In genomic region chr16:71515026-71515425, GRCh38 we compare ENCODE assay signal across 22 cellular contexts. TPM values are rescaled to one million over a fixed set of nuclear protein-coding genes. Genes with fewer than 3 reads are reported as not detected.
"Had no signal": no experiment of that assay in that cellular context is flagged by ENCODE, and none has a peak within 500 bp of the region (broad histone marks: within the 10 kb centered on the region; RNA-seq: fewer than 3 reads in every experiment).

No MANE protein-coding gene starts in this region.

- H3K4me1 ChIP-seq: esophagus muscularis mucosa, lower lobe of right lung, neural progenitor cell, thyroid gland had no signal

- FAIRE-seq: urothelium cell line had no signal

- H3K27me3 ChIP-seq: esophagus muscularis mucosa, hepatocyte, neural progenitor cell, thyroid gland had no signal

- H3K9me3 ChIP-seq: esophagus muscularis mucosa, lower lobe of right lung, thyroid gland had no signal

- H3K27ac ChIP-seq: coronary artery, esophagus muscularis mucosa, hepatocyte, lower lobe of right lung, neural progenitor cell, thyroid gland had no signal

- DNase-seq: activated CD4-positive, alpha-beta memory T cell treated with anti-CD3 and anti-CD28 coated beads for 36 hours; activated gamma-delta T cell; activated T-cell treated with anti-CD3 and anti-CD28 coated beads, Interleukin-2, amount 50 U/mL, for 48 hours; amniotic stem cell; central memory CD4-positive, alpha-beta T cell; kidney glomerular epithelial cell; lower lobe of right lung; midbrain; naive B cell; stimulated activated CD4-positive, alpha-beta T cell treated with anti-CD3 and anti-CD28 coated beads, Interleukin-2, amount 100 ng/mL, for 48 hours; stimulated activated naive B cell treated with anti-CD40 and anti-IgM and Interleukin-4, amounts not matched to agents 10 μg/mL and 1 μg/mL and 100 μg/mL, for 72 hours; T-helper 1 cell; thyroid gland had no signal

- H3K36me3 ChIP-seq: esophagus muscularis mucosa, lower lobe of right lung, neural progenitor cell, thyroid gland had no signal

- ATAC-seq: activated naive CD4-positive, alpha-beta T cell treated with anti-CD3 and anti-CD28 coated beads, Interleukin-2, amount 50 U/mL, for 72 hours; lower lobe of right lung; stimulated activated naive B cell treated with anti-CD40 and anti-IgM and Interleukin-4, amounts not matched to agents 10 μg/mL and 1 μg/mL and 100 μg/mL, for 72 hours had no signal

- H3K4me3 ChIP-seq: coronary artery, esophagus muscularis mucosa, hepatocyte, lower lobe of right lung, neural progenitor cell, thyroid gland had no signal

RNA-seq across cellular contexts. Expression of gene CHST4, which starts 11.2 kb away (rescaled TPM):
- total RNA-seq: activated CD4-positive, alpha-beta memory T cell treated with anti-CD3 and anti-CD28 coated beads for 36 hours; activated naive CD4-positive, alpha-beta T cell treated with anti-CD3 and anti-CD28 coated beads, Interleukin-2, amount 50 U/mL, for 72 hours; glomerular endothelial cell; osteocyte; pulmonary artery endothelial cell; thyroid gland had no signal
